Comparison of ENCODE assay signal across 8 cellular contexts in genomic region chr5:126852104-126852531, GRCh38.
DNase-seq lines count a peak whose midpoint lies in the region; ATAC-seq and TF ChIP-seq lines count a peak whose summit lies in the region.

No MANE protein-coding gene starts in this region.

- H3K9me3 Mint-ChIP-seq in IgD-negative memory B cell, result no peaks in the 10 kb centered on the region

- H3K27me3 Mint-ChIP-seq in IgD-negative memory B cell, result no peaks in the 10 kb centered on the region

- H3K4me3 Mint-ChIP-seq in IgD-negative memory B cell, result peak overlapping the region; percentile 57 to 89 (median 74)

- intact Hi-C loops in left cardiac atrium (cut with DNase I), result no loop called here

- peak; percentile 91 for ATAC-seq in GM21447 (IDR thresholded peaks at IDR 0.05; ENCODE audit: unreplicated experiment)
- ATAC-seq in left cardiac atrium, result peak; percentile 29 to 49

- no peak for TF ChIP-seq CTCF in GM12864 (IDR thresholded peaks at IDR 0.05; ENCODE audit: low read depth, low read length, missing control alignments)

- DNase-seq in GM12864 (ENCODE audit: low read depth), result peak; percentile 19
- DNase-seq in left cardiac atrium, result no peak
- no peak for DNase-seq in globus pallidus (ENCODE audit: low spot score)
- no peak for DNase-seq in D341Med (ENCODE audit: low spot score)
- DNase-seq in caudate nucleus (lab: John Stamatoyannopoulos, UW), result no peak
- no peak for DNase-seq in NCI-H1092 (lab: John Stamatoyannopoulos, UW)

- peaks cover 15% of the 10 kb centered on the region for H3K36me3 Mint-ChIP-seq in IgD-negative memory B cell

- H3K4me1 Mint-ChIP-seq in IgD-negative memory B cell, result peaks cover 27 to 40% (median 30%) of the 10 kb centered on the region in 3 donors

- H3K27ac ChIP-seq in caudate nucleus (ENCODE audit: low read depth, low read length), result no peak overlapping the region

- peak overlapping the region; percentile 68 to 98 (median 97) for H3K27ac Mint-ChIP-seq in IgD-negative memory B cell

- no peak overlapping the region for H3K4me3 ChIP-seq in GM12864 (ENCODE audit: low read depth, low read length)
